8 cellular contexts compared by ENCODE assay signal in the genomic region with DNA sequence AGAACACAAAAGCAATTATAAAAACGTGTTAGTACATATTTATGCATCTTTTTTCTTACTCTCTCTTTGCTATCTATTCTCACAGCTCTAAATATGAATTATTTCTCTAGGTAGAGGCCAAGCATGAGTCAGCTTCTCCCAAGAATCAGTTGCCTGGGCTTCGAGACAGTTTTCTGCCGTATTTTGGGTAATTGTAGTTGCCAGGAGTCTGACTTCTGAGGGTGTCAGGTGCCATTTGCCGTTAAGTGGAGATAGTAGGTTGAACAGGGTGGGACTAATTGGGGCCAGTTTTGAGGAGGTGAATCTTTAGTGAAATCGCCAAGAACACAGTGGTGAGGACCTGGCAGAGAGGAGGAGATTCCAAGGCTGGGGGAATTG. TPM values are rescaled to one million over a fixed set of nuclear protein-coding genes. Genes with fewer than 3 reads are reported as not detected.
DNase-seq lines count a peak whose midpoint lies in the region; ATAC-seq and TF ChIP-seq lines count a peak whose summit lies in the region.

No MANE protein-coding gene starts in this region.

- H3K4me3 Mint-ChIP-seq in immature natural killer cell, result peak overlapping the region; percentile 74 to 98 (median 85)

- peaks cover 77 to 78% of the 10 kb centered on the region in 2 donors for H3K4me1 Mint-ChIP-seq in immature natural killer cell

- ATAC-seq in HG03159 (IDR thresholded peaks at IDR 0.05; ENCODE audit: unreplicated experiment) (peak; percentile 5), thoracic aorta (ENCODE audit: insufficient number of reproducible peaks, low FRiP score, low read depth) (no peak), HG03097 (IDR thresholded peaks at IDR 0.05; ENCODE audit: low FRiP score, unreplicated experiment) (no peak)
- no peak for ATAC-seq in activated naive CD4-positive, alpha-beta T cell treated with anti-CD3 and anti-CD28 coated beads, Interleukin-2, amount 50 U/mL, for 72 hours

- H3K36me3 ChIP-seq in thoracic aorta, result no peaks in the 10 kb centered on the region

- DNase-seq in AG10803 (ENCODE audit: low read depth) (no peak), immature natural killer cell (no peak), thoracic aorta (ENCODE audit: low spot score) (no peak), SKM-1 treated with dmso at 0.1 percent for 144 hours (lab: John Stamatoyannopoulos, UW; ENCODE audit: unreplicated experiment) (no peak), NCI-H345 treated with DMSO at 0.1 percent for 48 hours (lab: John Stamatoyannopoulos, UW; ENCODE audit: unreplicated experiment) (no peak)
- no peak for DNase-seq in activated naive CD4-positive, alpha-beta T cell treated with anti-CD3 and anti-CD28 coated beads, Interleukin-2, amount 50 U/mL, for 72 hours (ENCODE audit: low spot score in 2 of 2)

- H3K27me3 Mint-ChIP-seq in immature natural killer cell (ENCODE audit: low read depth in 3 of 3), result peaks cover 9 to 24% (median 13%) of the 10 kb centered on the region in 3 donors

- no peaks in the 10 kb centered on the region for H3K27me3 ChIP-seq in thoracic aorta (replicated peaks; ENCODE audit: insufficient read depth)

- H3K36me3 Mint-ChIP-seq in activated naive CD4-positive, alpha-beta T cell treated with anti-CD3 and anti-CD28 coated beads, Interleukin-2, amount 50 U/mL, for 72 hours, result no peaks in the 10 kb centered on the region
- peaks cover 0 to 3% (median 0%) of the 10 kb centered on the region in 3 donors for H3K36me3 Mint-ChIP-seq in immature natural killer cell

- H3K4me1 ChIP-seq in thoracic aorta (ENCODE audit: control insufficient read depth in 1 of 2, low read depth in 2 of 2), result peaks cover 4 to 12% of the 10 kb centered on the region in 2 donors

- TF ChIP-seq CTCF in AG10803 (conservative IDR thresholded peaks at IDR 0.05; ENCODE audit: low read length) (no peak), thoracic aorta (IDR thresholded peaks at IDR 0.05) (no peak)

- H3K4me3 ChIP-seq in AG10803 (ENCODE audit: low read length) (peak overlapping the region; percentile 70), thoracic aorta (peak overlapping the region; percentile 99)

- no peaks in the 10 kb centered on the region for H3K9me3 Mint-ChIP-seq in activated naive CD4-positive, alpha-beta T cell treated with anti-CD3 and anti-CD28 coated beads, Interleukin-2, amount 50 U/mL, for 72 hours
- H3K9me3 Mint-ChIP-seq in immature natural killer cell, result no peaks in the 10 kb centered on the region

- H3K27ac ChIP-seq in thoracic aorta, result peak overlapping the region in 1 of 2 donors; percentile 80

- H3K9me3 ChIP-seq in thoracic aorta, result no peaks in the 10 kb centered on the region

- H3K27ac Mint-ChIP-seq in activated naive CD4-positive, alpha-beta T cell treated with anti-CD3 and anti-CD28 coated beads, Interleukin-2, amount 50 U/mL, for 72 hours, result peak overlapping the region; percentile 92 to 97
- H3K27ac Mint-ChIP-seq in immature natural killer cell, result peak overlapping the region; percentile 93 to 97 (median 96)

RNA-seq across cellular contexts. Expression of a gene that starts 7.8 kb away (rescaled TPM):
- total RNA-seq in activated naive CD4-positive, alpha-beta T cell treated with anti-CD3 and anti-CD28 coated beads, Interleukin-2, amount 50 U/mL, for 72 hours, result 10 to 100 TPM; 17.2 to 27.7 TPM
- 10 to 100 TPM in 1 of 3 donors, 1 to 10 TPM in 2; 6.3 to 14.1 (median 8.0) TPM for polyA plus RNA-seq in immature natural killer cell
- 10 to 100 TPM in 1 of 2 donors, 1 to 10 TPM in 1; 4.7 to 17.9 TPM for total RNA-seq in thoracic aorta
